In genomic region chr7:35424869-35425495, GRCh38 we compare ENCODE assay signal across 9 cellular contexts.
DNase-seq lines count a peak whose midpoint lies in the region; ATAC-seq and TF ChIP-seq lines count a peak whose summit lies in the region.
"Had no signal": no experiment of that assay in that cellular context is flagged by ENCODE, and none has a peak within 500 bp of the region (broad histone marks: within the 10 kb centered on the region; RNA-seq: fewer than 3 reads in every experiment).

No MANE protein-coding gene starts in this region.

- DNase-seq in BJ (ENCODE audit: low read depth) (no peak), GM19238 (ENCODE audit: insufficient read length, low spot score) (peak; percentile 58), HS-5 (ENCODE audit: low read depth) (peak; percentile 22), RPMI7951 (ENCODE audit: low read depth) (peak; percentile 55), glutamatergic neuron (peak; percentile 67), sciatic nerve (ENCODE audit: low spot score) (peak; percentile 61), KG1 (lab: John Stamatoyannopoulos, UW) (no peak)
- peak; percentile 20 for DNase-seq in activated effector memory CD4-positive, alpha-beta T cell treated with Interleukin-2 at 50 U/mL for 16 hours

- POLR2A ChIA-PET in BJ (lab: Charles Lee): no interaction called here

- no peak for ATAC-seq in sciatic nerve

- H3K36me3 ChIP-seq in BJ (ENCODE audit: control insufficient read depth, insufficient read depth, low read length): no peaks in the 10 kb centered on the region

- H3K27me3 ChIP-seq in BJ (ENCODE audit: control insufficient read depth, insufficient read depth, low read length): no peaks in the 10 kb centered on the region; the same call in 1 of the 2 replicates

- peaks cover 5% of the 10 kb centered on the region for H3K9me3 Mint-ChIP-seq in glutamatergic neuron (ENCODE audit: unreplicated experiment)

- H3K4me1 Mint-ChIP-seq in glutamatergic neuron (ENCODE audit: low read depth, unreplicated experiment): no peaks in the 10 kb centered on the region

- no peak overlapping the region for H3K27ac Mint-ChIP-seq in glutamatergic neuron (ENCODE audit: unreplicated experiment)
- H3K27ac Mint-ChIP-seq: IgD-negative memory B cell had no signal

- no peak overlapping the region for H3K4me3 ChIP-seq in BJ (ENCODE audit: low read depth, low read length)

- H3K27me3 Mint-ChIP-seq in glutamatergic neuron (ENCODE audit: unreplicated experiment): peaks cover 2% of the 10 kb centered on the region

- peaks cover 30% of the 10 kb centered on the region for H3K36me3 Mint-ChIP-seq in glutamatergic neuron (ENCODE audit: unreplicated experiment)
- H3K36me3 Mint-ChIP-seq: IgD-negative memory B cell had no signal

- CTCF ChIA-PET in BJ (lab: Yijun Ruan, JAX): interaction anchor here (0.7 to 3.0 kb wide), 15 partner anchors 9 to 553 kb away, joined by 3 to 16 read pairs (median 3); no protein-coding TSS in a partner anchor

- TF ChIP-seq CTCF in BJ (IDR thresholded peaks at IDR 0.05; ENCODE audit: insufficient read depth, low read depth, low read length) (peak; percentile 83), glutamatergic neuron (IDR thresholded peaks at IDR 0.05; ENCODE audit: partially characterized antibody, unreplicated experiment) (peak; percentile 77)

- no peak overlapping the region for H3K4me3 Mint-ChIP-seq in glutamatergic neuron (ENCODE audit: unreplicated experiment)

- intact Hi-C loops in sciatic nerve (cut with DNase I): no loop called here

Comparison
In these comparisons a context has a peak if more than half of its experiments do, and no peak if none do; other contexts are left out.
1. DNase-seq: peak in GM19238 (single experiment), HS-5 (single experiment), RPMI7951 (single experiment), activated effector memory CD4-positive, alpha-beta T cell treated with Interleukin-2 at 50 U/mL for 16 hours (single experiment), glutamatergic neuron (single experiment) and sciatic nerve (single experiment); none in BJ (single experiment) and KG1 (single experiment).